ENCODE assay signal across 22 cellular contexts in genomic region chr13:65921933-65922332, GRCh38.
"Had no signal": no experiment of that assay in that cellular context is flagged by ENCODE, and none has a peak within 500 bp of the region (broad histone marks: within the 10 kb centered on the region; RNA-seq: fewer than 3 reads in every experiment).

No MANE protein-coding gene starts in this region.

- ATAC-seq: activated naive CD4-positive, alpha-beta T cell treated with anti-CD3 and anti-CD28 coated beads, Interleukin-2, amount 50 U/mL, for 72 hours; gastroesophageal sphincter; heart left ventricle; left cardiac atrium; right cardiac atrium; stimulated activated memory B cell treated with anti-CD40 and anti-IgM and Interleukin-4, amounts not matched to agents 10 μg/mL and 1 μg/mL and 100 μg/mL, for 72 hours; T-helper 17 cell had no signal

- DNase-seq: activated CD4-positive, alpha-beta memory T cell treated with anti-CD3 and anti-CD28 coated beads, Interleukin-2, amount 10 ng/mL, durations not matched to agents 7 days and 5 days; activated CD4-positive, alpha-beta T cell treated with anti-CD3 and anti-CD28 coated beads for 48 hours; activated CD4-positive, CD25-positive, alpha-beta regulatory T cell; activated T-cell treated with anti-CD3 and anti-CD28 coated beads for 4 hours; adrenal gland; cerebellar nuclear complex; effector CD8-positive, alpha-beta T cell; erythroblast; heart left ventricle; islet precursor cell; left cardiac atrium; mesenchymal stem cell; right cardiac atrium; small intestine; stimulated activated CD4-positive, alpha-beta T cell treated with anti-CD3 and anti-CD28 coated beads, Interleukin-15, amount 100 ng/mL, for 24 hours; stomach; SW 1271; T-helper 17 cell; transverse colon had no signal

- H3K4me3 ChIP-seq: adrenal gland, gastroesophageal sphincter, heart left ventricle, stomach, transverse colon had no signal
